Comparison of ENCODE assay signal across 1 cellular context in the genomic region with DNA sequence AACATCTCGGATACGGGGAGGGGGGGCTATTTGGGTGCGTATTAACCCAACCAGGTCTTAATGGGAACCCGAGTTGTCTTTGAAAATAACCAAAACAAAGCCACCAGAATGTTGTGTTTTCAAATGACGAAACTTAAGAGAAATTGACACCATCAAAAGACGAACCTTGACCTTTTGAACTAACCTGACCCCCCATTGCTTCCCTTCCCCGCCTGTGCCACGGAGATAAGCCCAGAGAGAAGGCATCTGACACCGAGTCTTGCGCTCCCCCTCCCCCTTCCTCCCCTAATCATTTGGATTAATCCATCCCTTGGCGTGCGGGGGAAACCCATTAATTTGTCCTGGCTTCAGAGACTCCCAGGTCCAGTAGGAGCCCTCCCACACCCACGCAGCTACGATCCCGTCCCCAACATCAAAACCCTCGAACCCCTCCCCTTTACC.
TF ChIP-seq lines count a peak whose summit lies in the region.

No MANE protein-coding gene starts in this region.

TF ChIP-seq in HepG2, 621 proteins besides CTCF, POLR2A, EP300 and RAD21 (continued from another document and continues in another):
- TF ChIP-seq, protein P1, sequence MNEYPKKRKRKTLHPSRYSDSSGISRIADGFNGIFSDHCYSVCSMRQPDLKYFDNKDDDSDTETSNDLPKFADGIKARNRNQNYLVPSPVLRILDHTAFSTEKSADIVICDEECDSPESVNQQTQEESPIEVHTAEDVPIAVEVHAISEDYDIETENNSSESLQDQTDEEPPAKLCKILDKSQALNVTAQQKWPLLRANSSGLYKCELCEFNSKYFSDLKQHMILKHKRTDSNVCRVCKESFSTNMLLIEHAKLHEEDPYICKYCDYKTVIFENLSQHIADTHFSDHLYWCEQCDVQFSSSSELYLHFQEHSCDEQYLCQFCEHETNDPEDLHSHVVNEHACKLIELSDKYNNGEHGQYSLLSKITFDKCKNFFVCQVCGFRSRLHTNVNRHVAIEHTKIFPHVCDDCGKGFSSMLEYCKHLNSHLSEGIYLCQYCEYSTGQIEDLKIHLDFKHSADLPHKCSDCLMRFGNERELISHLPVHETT (CRISPR knock-in tag; conservative IDR thresholded peaks at IDR 0.05) = no peak
- TF ChIP-seq SKIL (CRISPR knock-in tag; IDR thresholded peaks at IDR 0.05; ENCODE audit: borderline replicate concordance) (peak; percentile 43; the same call in 1 of the 2 replicates), ZFP82 (CRISPR knock-in tag; IDR thresholded peaks at IDR 0.05; ENCODE audit: borderline replicate concordance) (peak; percentile 64; the same call in 1 of the 2 replicates), NR2C2 (CRISPR knock-in tag; IDR thresholded peaks at IDR 0.05; ENCODE audit: borderline replicate concordance) (peak; percentile 40; the same call in 1 of the 2 replicates), GATAD2A (CRISPR knock-in tag; IDR thresholded peaks at IDR 0.05) (peak; percentile 52; the same call in 1 of the 2 replicates), REPIN1 (CRISPR knock-in tag; IDR thresholded peaks at IDR 0.05; ENCODE audit: borderline replicate concordance, low read depth) (peak; percentile 70; the same call in 1 of the 2 replicates), CREM (IDR thresholded peaks at IDR 0.05) (peak; percentile 76), CREM (CRISPR knock-in tag; IDR thresholded peaks at IDR 0.05) (no peak), ZNF75D (CRISPR knock-in tag; IDR thresholded peaks at IDR 0.05; ENCODE audit: borderline replicate concordance) (no peak), NR2F2 (IDR thresholded peaks at IDR 0.05; ENCODE audit: borderline replicate concordance, low read depth) (peak; percentile 92), ARNT (IDR thresholded peaks at IDR 0.05) (no peak), MIER2 (CRISPR knock-in tag; IDR thresholded peaks at IDR 0.05) (no peak), ZMYM3 (CRISPR knock-in tag; IDR thresholded peaks at IDR 0.05) (peak; percentile 9; the same call in 1 of the 2 replicates), ESRRA (CRISPR knock-in tag; IDR thresholded peaks at IDR 0.05; ENCODE audit: low read depth) (no peak), ZNF142 (CRISPR knock-in tag; IDR thresholded peaks at IDR 0.05) (no peak), NONO (IDR thresholded peaks at IDR 0.05) (no peak), NONO (CRISPR knock-in tag; conservative IDR thresholded peaks at IDR 0.05) (peak; percentile 9; the same call in 1 of the 2 replicates), PHF21A (CRISPR knock-in tag; IDR thresholded peaks at IDR 0.05) (peak; percentile 57; the same call in 1 of the 2 replicates), HMG20B (CRISPR knock-in tag; conservative IDR thresholded peaks at IDR 0.05) (peak; percentile 44; the same call in 1 of the 2 replicates), TGIF2 (CRISPR knock-in tag; IDR thresholded peaks at IDR 0.05) (0 out of 2 replicates have a peak, but pooled peaks have one; percentile 3), ZNF878 (CRISPR knock-in tag; IDR thresholded peaks at IDR 0.05) (0 out of 2 replicates have a peak, but pooled peaks have one; percentile 44), ZNF160 (CRISPR knock-in tag; IDR thresholded peaks at IDR 0.05) (0 out of 2 replicates have a peak, but pooled peaks have one; percentile 11), CREB1 (IDR thresholded peaks at IDR 0.05) (no peak), CREB1 (CRISPR knock-in tag; IDR thresholded peaks at IDR 0.05) (no peak; the same call in none of the 2 replicates), HDAC1 (CRISPR knock-in tag; IDR thresholded peaks at IDR 0.05) (0 out of 2 replicates have a peak, but pooled peaks have one; percentile 57), SP5 (CRISPR knock-in tag; IDR thresholded peaks at IDR 0.05; ENCODE audit: borderline replicate concordance, low read depth) (peak; percentile 56; the same call in 1 of the 2 replicates), RARA (CRISPR knock-in tag; IDR thresholded peaks at IDR 0.05) (peak; percentile 88), TOPORS (CRISPR knock-in tag; IDR thresholded peaks at IDR 0.05) (0 out of 2 replicates have a peak, but pooled peaks have one; percentile 53), ZNF414 (CRISPR knock-in tag; IDR thresholded peaks at IDR 0.05) (no peak), ZBTB1 (CRISPR knock-in tag; IDR thresholded peaks at IDR 0.05; ENCODE audit: borderline replicate concordance) (no peak), ISL2 (CRISPR knock-in tag; IDR thresholded peaks at IDR 0.05) (peak; percentile 4; the same call in 1 of the 2 replicates), GATAD1 (CRISPR knock-in tag; IDR thresholded peaks at IDR 0.05) (no peak; the same call in 1 of the 2 replicates), RFXAP (CRISPR knock-in tag; IDR thresholded peaks at IDR 0.05; ENCODE audit: borderline replicate concordance) (0 out of 2 replicates have a peak, but pooled peaks have one; percentile 5), CHD2 (IDR thresholded peaks at IDR 0.05; ENCODE audit: low read depth, low read length) (peak; percentile 7; the same call in 1 of the 2 replicates), EZH2 (conservative IDR thresholded peaks at IDR 0.05; ENCODE audit: low read depth, low read length) (no peak), KMT2A (CRISPR knock-in tag; IDR thresholded peaks at IDR 0.05) (peak; percentile 35; the same call in 1 of the 2 replicates), SIX4 (CRISPR knock-in tag; IDR thresholded peaks at IDR 0.05) (peak; percentile 82; the same call in 1 of the 2 replicates), ZNF737 (CRISPR knock-in tag; IDR thresholded peaks at IDR 0.05; ENCODE audit: borderline replicate concordance) (0 out of 2 replicates have a peak, but pooled peaks have one; percentile 27), SMARCE1 (IDR thresholded peaks at IDR 0.05; ENCODE audit: borderline replicate concordance) (no peak), FOXK1 (CRISPR knock-in tag; IDR thresholded peaks at IDR 0.05; ENCODE audit: borderline replicate concordance, low read depth) (peak; percentile 11; the same call in 1 of the 2 replicates), ZNF670 (CRISPR knock-in tag; IDR thresholded peaks at IDR 0.05; ENCODE audit: borderline replicate concordance) (peak; percentile 67), TCF7L2 (IDR thresholded peaks at IDR 0.05; ENCODE audit: low read depth, low read length) (peak; percentile 77; the same call in 1 of the 2 replicates), ZNF530 (CRISPR knock-in tag; IDR thresholded peaks at IDR 0.05; ENCODE audit: low read depth) (no peak), BCL6 (CRISPR knock-in tag; IDR thresholded peaks at IDR 0.05) (0 out of 2 replicates have a peak, but pooled peaks have one; percentile 26), HIC2 (CRISPR knock-in tag; IDR thresholded peaks at IDR 0.05; ENCODE audit: low read depth) (no peak), FOSL1 (CRISPR knock-in tag; IDR thresholded peaks at IDR 0.05; ENCODE audit: borderline replicate concordance) (no peak), TBX3 (IDR thresholded peaks at IDR 0.05; ENCODE audit: borderline replicate concordance) (no peak), ERF (CRISPR knock-in tag; IDR thresholded peaks at IDR 0.05) (no peak), IRX3 (CRISPR knock-in tag; IDR thresholded peaks at IDR 0.05; ENCODE audit: borderline replicate concordance, low read depth) (0 out of 2 replicates have a peak, but pooled peaks have one; percentile 52)
- TF ChIP-seq, protein P2, sequence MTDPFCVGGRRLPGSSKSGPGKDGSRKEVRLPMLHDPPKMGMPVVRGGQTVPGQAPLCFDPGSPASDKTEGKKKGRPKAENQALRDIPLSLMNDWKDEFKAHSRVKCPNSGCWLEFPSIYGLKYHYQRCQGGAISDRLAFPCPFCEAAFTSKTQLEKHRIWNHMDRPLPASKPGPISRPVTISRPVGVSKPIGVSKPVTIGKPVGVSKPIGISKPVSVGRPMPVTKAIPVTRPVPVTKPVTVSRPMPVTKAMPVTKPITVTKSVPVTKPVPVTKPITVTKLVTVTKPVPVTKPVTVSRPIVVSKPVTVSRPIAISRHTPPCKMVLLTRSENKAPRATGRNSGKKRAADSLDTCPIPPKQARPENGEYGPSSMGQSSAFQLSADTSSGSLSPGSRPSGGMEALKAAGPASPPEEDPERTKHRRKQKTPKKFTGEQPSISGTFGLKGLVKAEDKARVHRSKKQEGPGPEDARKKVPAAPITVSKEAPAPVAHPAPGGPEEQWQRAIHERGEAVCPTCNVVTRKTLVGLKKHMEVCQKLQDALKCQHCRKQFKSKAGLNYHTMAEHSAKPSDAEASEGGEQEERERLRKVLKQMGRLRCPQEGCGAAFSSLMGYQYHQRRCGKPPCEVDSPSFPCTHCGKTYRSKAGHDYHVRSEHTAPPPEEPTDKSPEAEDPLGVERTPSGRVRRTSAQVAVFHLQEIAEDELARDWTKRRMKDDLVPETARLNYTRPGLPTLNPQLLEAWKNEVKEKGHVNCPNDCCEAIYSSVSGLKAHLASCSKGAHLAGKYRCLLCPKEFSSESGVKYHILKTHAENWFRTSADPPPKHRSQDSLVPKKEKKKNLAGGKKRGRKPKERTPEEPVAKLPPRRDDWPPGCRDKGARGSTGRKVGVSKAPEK (CRISPR knock-in tag; IDR thresholded peaks at IDR 0.05; ENCODE audit: borderline replicate concordance) = no peak
